ENCODE assay signal across 8 cellular contexts in the genomic region with DNA sequence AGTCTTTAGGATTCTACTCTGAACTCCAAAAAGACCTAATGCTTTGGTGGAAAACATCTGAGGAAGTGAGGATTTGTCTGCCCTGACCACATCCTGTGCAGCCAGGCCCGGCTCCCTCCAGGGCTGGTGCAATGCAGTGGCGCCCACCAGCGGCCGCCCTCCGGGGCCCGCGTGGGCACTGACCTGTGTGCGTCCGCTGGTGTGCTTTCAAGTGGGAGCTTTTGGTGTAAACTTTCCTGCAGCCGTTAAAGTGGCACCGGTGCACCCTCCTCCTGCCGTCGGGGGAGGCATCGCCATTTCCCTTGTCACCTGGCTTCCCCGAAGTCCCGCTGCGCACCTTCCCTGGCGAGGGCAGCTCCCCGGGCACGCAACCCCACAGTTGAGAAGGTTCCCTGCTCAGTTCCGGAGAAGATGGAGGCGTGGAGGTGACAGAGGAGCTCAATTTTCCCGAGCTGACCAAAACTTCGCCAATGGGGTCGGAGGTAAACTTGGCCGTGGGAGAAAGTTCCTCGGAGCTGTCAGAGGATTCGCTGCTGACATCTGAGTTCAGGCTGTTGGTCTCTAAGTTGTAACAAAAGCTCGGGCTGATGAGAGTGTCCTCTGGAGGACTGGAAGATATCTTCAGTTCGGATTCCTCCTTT. TPM values are rescaled to one million over a fixed set of nuclear protein-coding genes. Genes with fewer than 3 reads are reported as not detected.
DNase-seq lines count a peak whose midpoint lies in the region; ATAC-seq, FAIRE-seq and TF ChIP-seq lines count a peak whose summit lies in the region.

No MANE protein-coding gene starts in this region.

- H4K20me1 ChIP-seq in OCI-LY7 (ENCODE audit: insufficient read depth, low read length): peaks cover 56% of the 10 kb centered on the region

- CTCF ChIA-PET in OCI-LY7 (lab: Charles Lee; ENCODE audit: unreplicated experiment): no interaction called here

- H3K36me3 ChIP-seq in ES-I3 (ENCODE audit: insufficient read depth, low read length): peaks cover 51% of the 10 kb centered on the region
- H3K36me3 ChIP-seq in OCI-LY7 (ENCODE audit: insufficient read depth, low read length): peaks cover 76% of the 10 kb centered on the region

- POLR2A ChIA-PET in OCI-LY7 (lab: Charles Lee): interaction anchor here (0.7 to 1.1 kb wide), 3 partner anchors 29 to 94 kb away, joined by 3 to 4 read pairs (median 3); no protein-coding TSS in a partner anchor

- peaks cover 68 to 74% of the 10 kb centered on the region in 2 donors for H3K4me1 Mint-ChIP-seq in immature natural killer cell
- H3K4me1 Mint-ChIP-seq in stimulated activated memory B cell treated with anti-CD40 and anti-IgM and Interleukin-4, amounts not matched to agents 10 μg/mL and 1 μg/mL and 100 μg/mL, for 72 hours: peaks cover 65% of the 10 kb centered on the region

- peak overlapping the region; percentile 95; the same call in 1 of the 2 replicates for H3K9ac ChIP-seq in ES-I3 (ENCODE audit: low read depth, low read length)

- H3K27ac ChIP-seq in OCI-LY7 (ENCODE audit: low read depth, low read length, poor library complexity, severe bottlenecking) (no peak overlapping the region), angular gyrus (ENCODE audit: low read depth, low read length) (peak overlapping the region; percentile 78)

- TF ChIP-seq CTCF in OCI-LY7 (conservative IDR thresholded peaks at IDR 0.05; ENCODE audit: low read length): no peak

- FAIRE-seq in frontal cortex (lab: Jason Lieb, UNC): no peak

- H3K4me1 ChIP-seq in ES-I3 (ENCODE audit: insufficient read depth, low read length) (peaks cover 25% of the 10 kb centered on the region; the same call in 1 of the 2 replicates), OCI-LY7 (ENCODE audit: insufficient read depth, low read length, poor library complexity, severe bottlenecking) (peaks cover 25% of the 10 kb centered on the region)

- no peaks in the 10 kb centered on the region for H3K9me3 Mint-ChIP-seq in immature natural killer cell
- H3K9me3 Mint-ChIP-seq in stimulated activated memory B cell treated with anti-CD40 and anti-IgM and Interleukin-4, amounts not matched to agents 10 μg/mL and 1 μg/mL and 100 μg/mL, for 72 hours: peaks cover 3% of the 10 kb centered on the region

- H3K27me3 Mint-ChIP-seq in immature natural killer cell (ENCODE audit: low read depth in 3 of 3): peaks cover 52 to 79% (median 63%) of the 10 kb centered on the region in 3 donors
- H3K27me3 Mint-ChIP-seq in stimulated activated memory B cell treated with anti-CD40 and anti-IgM and Interleukin-4, amounts not matched to agents 10 μg/mL and 1 μg/mL and 100 μg/mL, for 72 hours: no peaks in the 10 kb centered on the region

- H3K4me3 Mint-ChIP-seq in immature natural killer cell: peak overlapping the region; percentile 92 to 98 (median 95)
- peak overlapping the region; percentile 89 for H3K4me3 Mint-ChIP-seq in stimulated activated memory B cell treated with anti-CD40 and anti-IgM and Interleukin-4, amounts not matched to agents 10 μg/mL and 1 μg/mL and 100 μg/mL, for 72 hours

- no TSS peak for BruUV-seq in OCI-LY7 (replicated peaks; lab: Mats Ljungman, UMichigan)

- no peak for ATAC-seq in stimulated activated memory B cell treated with anti-CD40 and anti-IgM and Interleukin-4, amounts not matched to agents 10 μg/mL and 1 μg/mL and 100 μg/mL, for 72 hours
- ATAC-seq in HG03432 (IDR thresholded peaks at IDR 0.05; ENCODE audit: unreplicated experiment) (no peak), GM21367 (IDR thresholded peaks at IDR 0.05; ENCODE audit: unreplicated experiment) (no peak)

- no peak overlapping the region for H2AFZ ChIP-seq in OCI-LY7 (ENCODE audit: low read length)

- peaks cover 54 to 69% (median 67%) of the 10 kb centered on the region in 3 donors for H3K36me3 Mint-ChIP-seq in immature natural killer cell
- H3K36me3 Mint-ChIP-seq in stimulated activated memory B cell treated with anti-CD40 and anti-IgM and Interleukin-4, amounts not matched to agents 10 μg/mL and 1 μg/mL and 100 μg/mL, for 72 hours: peaks cover 78% of the 10 kb centered on the region

- H3K9me2 ChIP-seq in OCI-LY7 (ENCODE audit: insufficient read depth, low read length): no peaks in the 10 kb centered on the region

- intact Hi-C loops in OCI-LY7 (cut with micrococcal nuclease; ENCODE audit: unreplicated experiment): loop anchor here (10.0 kb wide), 1 partner anchor 353 kb away; no protein-coding TSS in a partner anchor

- H3K27ac Mint-ChIP-seq in immature natural killer cell: peak overlapping the region; percentile 98 to 99 (median 99)
- peak overlapping the region; percentile 99 for H3K27ac Mint-ChIP-seq in stimulated activated memory B cell treated with anti-CD40 and anti-IgM and Interleukin-4, amounts not matched to agents 10 μg/mL and 1 μg/mL and 100 μg/mL, for 72 hours

- peak; percentile 27 for DNase-seq in OCI-LY7 (ENCODE audit: low spot score)
- DNase-seq in immature natural killer cell: peak; percentile 70 to 76 (median 75)
- no peak for DNase-seq in frontal cortex (ENCODE audit: low spot score in 2 of 2)

- H3K4me2 ChIP-seq in OCI-LY7 (ENCODE audit: low read length): peak overlapping the region; percentile 84

- H3K4me3 ChIP-seq in OCI-LY7 (ENCODE audit: low read depth, low read length, poor library complexity, severe bottlenecking): peak overlapping the region; percentile 94

- peaks cover 76% of the 10 kb centered on the region for H3K79me2 ChIP-seq in OCI-LY7 (ENCODE audit: insufficient read depth, low read depth, low read length)

- no peaks in the 10 kb centered on the region for H3K9me3 ChIP-seq in ES-I3 (ENCODE audit: control insufficient read depth, insufficient read depth, low read length)
- H3K9me3 ChIP-seq in OCI-LY7 (ENCODE audit: low read length): no peaks in the 10 kb centered on the region

RNA-seq across cellular contexts. Expression of a gene that starts 3.4 kb away (rescaled TPM):
- 19.2 and 24.0 TPM in 2 replicates for total RNA-seq in OCI-LY7 (2014; rRNA removed; shearing (Covaris generic))
- total RNA-seq in OCI-LY7 (2022) (43.0 and 54.0 TPM in 2 replicates), frontal cortex (67.3 TPM)
- 100 to 1,000 TPM; 343 to 423 (median 353) TPM for polyA plus RNA-seq in immature natural killer cell

Comparison
In these comparisons a context has a peak if more than half of its experiments do, and no peak if none do; other contexts are left out.
1. DNase-seq: peak in OCI-LY7 (single experiment) and immature natural killer cell (3 of 3); none in frontal cortex (0 of 2).